In the genomic region with DNA sequence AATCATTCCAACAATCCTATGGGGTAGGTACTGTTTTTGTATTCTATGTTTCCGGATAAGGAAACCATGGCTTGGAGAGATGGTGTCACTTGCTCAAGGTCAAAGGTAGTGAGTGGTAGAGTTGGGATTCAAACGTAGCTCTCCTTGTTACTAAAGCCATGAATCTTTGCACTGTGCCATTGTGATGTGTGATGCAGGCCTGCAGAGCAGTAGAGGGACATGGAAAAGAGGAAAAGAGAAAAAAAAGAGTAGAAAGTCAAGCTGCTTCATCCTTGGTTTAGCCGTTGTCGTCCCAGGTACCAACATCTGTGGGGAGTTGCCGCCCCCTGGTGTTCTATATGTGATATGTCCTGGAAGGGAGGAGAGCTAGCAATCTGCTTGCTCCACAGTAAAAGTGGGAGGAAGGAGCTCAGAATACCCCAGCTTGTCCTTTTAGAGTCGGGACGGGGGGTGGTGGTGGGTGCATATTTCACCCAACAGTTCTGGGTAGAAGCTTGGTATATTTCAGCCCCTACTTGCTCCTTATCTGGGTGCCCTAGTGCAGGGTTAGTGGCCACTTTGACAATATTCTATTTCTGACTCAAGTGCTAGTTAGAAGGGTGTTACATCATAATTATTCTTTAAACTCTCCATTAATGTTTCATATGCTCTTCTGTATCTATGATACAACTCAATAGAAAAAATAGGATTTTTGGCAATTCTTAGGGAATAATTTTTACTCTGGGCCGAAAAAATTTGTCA, we compare ENCODE assay signal across 1 cellular context.
TF ChIP-seq lines count a peak whose summit lies in the region.

No MANE protein-coding gene starts in this region.

TF ChIP-seq in HepG2, 621 proteins besides CTCF, POLR2A, EP300 and RAD21 (continued from another document and continues in another):
- TF ChIP-seq, protein P1, sequence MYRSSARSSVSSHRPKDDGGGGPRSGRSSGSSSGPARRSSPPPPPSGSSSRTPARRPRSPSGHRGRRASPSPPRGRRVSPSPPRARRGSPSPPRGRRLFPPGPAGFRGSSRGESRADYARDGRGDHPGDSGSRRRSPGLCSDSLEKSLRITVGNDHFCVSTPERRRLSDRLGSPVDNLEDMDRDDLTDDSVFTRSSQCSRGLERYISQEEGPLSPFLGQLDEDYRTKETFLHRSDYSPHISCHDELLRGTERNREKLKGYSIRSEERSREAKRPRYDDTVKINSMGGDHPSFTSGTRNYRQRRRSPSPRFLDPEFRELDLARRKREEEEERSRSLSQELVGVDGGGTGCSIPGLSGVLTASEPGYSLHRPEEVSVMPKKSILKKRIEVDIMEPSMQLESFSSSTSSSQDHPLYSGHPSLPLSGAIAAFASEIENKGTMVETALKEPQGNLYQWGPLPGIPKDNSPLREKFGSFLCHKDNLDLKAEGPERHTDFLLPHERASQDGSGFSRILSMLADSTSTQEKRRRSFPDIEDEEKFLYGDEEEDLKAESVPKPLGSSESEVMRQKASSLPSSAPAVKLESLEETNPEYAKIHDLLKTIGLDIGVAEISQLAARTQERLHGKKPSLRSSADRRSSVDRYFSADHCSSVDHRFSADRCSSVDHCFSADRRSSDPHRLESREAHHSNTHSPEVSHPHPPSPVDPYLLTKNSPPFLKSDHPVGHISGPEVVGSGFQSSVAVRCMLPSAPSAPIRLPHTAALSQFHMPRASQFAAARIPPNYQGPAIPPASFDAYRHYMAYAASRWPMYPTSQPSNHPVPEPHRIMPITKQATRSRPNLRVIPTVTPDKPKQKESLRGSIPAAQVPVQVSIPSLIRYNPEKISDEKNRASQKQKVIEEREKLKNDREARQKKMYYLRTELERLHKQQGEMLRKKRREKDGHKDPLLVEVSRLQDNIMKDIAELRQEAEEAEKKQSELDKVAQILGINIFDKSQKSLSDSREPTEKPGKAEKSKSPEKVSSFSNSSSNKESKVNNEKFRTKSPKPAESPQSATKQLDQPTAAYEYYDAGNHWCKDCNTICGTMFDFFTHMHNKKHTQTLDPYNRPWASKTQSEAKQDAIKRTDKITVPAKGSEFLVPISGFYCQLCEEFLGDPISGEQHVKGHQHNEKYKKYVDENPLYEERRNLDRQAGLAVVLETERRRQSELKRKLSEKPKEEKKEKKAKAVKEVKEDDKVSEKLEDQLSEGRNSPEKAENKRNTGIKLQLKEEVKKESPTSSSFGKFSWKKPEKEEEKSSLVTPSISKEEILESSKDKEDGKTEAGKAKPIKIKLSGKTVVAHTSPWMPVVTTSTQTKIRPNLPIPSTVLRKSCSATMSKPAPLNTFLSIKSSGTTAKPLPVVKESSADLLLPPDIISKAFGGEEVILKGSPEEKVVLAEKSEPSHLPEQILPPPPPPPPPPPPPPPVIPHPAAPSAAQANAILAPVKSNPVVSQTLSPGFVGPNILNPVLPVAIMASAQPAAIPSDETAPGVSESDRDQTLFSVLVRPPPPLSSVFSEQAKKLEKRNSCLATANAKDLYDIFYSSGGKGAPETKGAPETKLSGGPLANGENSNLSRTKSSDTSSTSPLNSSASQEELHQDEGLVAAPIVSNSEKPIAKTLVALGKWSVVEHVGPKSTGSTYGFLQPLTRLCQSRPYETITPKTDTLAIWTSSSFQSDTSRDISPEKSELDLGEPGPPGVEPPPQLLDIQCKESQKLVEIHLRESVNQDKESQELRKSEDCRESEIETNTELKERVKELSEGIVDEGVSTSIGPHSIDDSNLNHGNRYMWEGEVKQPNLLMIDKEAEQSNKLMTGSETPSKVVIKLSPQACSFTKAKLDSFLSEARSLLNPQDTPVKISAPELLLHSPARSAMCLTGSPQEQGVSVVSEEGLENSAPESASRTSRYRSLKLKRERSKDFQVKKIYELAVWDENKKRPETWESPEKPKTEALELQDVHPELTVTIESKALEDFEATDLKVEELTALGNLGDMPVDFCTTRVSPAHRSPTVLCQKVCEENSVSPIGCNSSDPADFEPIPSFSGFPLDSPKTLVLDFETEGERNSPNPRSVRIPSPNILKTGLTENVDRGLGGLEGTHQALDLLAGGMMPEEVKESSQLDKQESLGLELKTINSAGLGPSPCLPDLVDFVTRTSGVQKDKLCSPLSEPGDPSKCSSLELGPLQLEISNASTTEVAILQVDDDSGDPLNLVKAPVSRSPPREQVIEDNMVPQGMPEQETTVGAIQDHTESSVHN (CRISPR knock-in tag; IDR thresholded peaks at IDR 0.05), result 0 out of 2 replicates have a peak, but pooled peaks have one; percentile 40
- TF ChIP-seq, protein P2, sequence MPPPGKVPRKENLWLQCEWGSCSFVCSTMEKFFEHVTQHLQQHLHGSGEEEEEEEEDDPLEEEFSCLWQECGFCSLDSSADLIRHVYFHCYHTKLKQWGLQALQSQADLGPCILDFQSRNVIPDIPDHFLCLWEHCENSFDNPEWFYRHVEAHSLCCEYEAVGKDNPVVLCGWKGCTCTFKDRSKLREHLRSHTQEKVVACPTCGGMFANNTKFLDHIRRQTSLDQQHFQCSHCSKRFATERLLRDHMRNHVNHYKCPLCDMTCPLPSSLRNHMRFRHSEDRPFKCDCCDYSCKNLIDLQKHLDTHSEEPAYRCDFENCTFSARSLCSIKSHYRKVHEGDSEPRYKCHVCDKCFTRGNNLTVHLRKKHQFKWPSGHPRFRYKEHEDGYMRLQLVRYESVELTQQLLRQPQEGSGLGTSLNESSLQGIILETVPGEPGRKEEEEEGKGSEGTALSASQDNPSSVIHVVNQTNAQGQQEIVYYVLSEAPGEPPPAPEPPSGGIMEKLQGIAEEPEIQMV (CRISPR knock-in tag; IDR thresholded peaks at IDR 0.05; ENCODE audit: low read depth), result 0 out of 2 replicates have a peak, but pooled peaks have one; percentile 43
- TF ChIP-seq, protein P3, sequence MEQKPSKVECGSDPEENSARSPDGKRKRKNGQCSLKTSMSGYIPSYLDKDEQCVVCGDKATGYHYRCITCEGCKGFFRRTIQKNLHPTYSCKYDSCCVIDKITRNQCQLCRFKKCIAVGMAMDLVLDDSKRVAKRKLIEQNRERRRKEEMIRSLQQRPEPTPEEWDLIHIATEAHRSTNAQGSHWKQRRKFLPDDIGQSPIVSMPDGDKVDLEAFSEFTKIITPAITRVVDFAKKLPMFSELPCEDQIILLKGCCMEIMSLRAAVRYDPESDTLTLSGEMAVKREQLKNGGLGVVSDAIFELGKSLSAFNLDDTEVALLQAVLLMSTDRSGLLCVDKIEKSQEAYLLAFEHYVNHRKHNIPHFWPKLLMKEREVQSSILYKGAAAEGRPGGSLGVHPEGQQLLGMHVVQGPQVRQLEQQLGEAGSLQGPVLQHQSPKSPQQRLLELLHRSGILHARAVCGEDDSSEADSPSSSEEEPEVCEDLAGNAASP (CRISPR knock-in tag; IDR thresholded peaks at IDR 0.05; ENCODE audit: borderline replicate concordance), result peak; percentile 27; the same call in 1 of the 2 replicates
- TF ChIP-seq, protein P4, sequence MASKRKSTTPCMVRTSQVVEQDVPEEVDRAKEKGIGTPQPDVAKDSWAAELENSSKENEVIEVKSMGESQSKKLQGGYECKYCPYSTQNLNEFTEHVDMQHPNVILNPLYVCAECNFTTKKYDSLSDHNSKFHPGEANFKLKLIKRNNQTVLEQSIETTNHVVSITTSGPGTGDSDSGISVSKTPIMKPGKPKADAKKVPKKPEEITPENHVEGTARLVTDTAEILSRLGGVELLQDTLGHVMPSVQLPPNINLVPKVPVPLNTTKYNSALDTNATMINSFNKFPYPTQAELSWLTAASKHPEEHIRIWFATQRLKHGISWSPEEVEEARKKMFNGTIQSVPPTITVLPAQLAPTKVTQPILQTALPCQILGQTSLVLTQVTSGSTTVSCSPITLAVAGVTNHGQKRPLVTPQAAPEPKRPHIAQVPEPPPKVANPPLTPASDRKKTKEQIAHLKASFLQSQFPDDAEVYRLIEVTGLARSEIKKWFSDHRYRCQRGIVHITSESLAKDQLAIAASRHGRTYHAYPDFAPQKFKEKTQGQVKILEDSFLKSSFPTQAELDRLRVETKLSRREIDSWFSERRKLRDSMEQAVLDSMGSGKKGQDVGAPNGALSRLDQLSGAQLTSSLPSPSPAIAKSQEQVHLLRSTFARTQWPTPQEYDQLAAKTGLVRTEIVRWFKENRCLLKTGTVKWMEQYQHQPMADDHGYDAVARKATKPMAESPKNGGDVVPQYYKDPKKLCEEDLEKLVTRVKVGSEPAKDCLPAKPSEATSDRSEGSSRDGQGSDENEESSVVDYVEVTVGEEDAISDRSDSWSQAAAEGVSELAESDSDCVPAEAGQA (IDR thresholded peaks at IDR 0.05; ENCODE audit: low read depth), result no peak
- TF ChIP-seq, protein P4 (CRISPR knock-in tag; IDR thresholded peaks at IDR 0.05; ENCODE audit: borderline replicate concordance), result no peak
- TF ChIP-seq MIXL1 (CRISPR knock-in tag; IDR thresholded peaks at IDR 0.05), result 0 out of 2 replicates have a peak, but pooled peaks have one; percentile 33
- no peak for TF ChIP-seq BORCS8-MEF2B (CRISPR knock-in tag; IDR thresholded peaks at IDR 0.05)
- TF ChIP-seq IRF2 (CRISPR knock-in tag; IDR thresholded peaks at IDR 0.05), result peak; percentile 74
- TF ChIP-seq TP53 (CRISPR knock-in tag; conservative IDR thresholded peaks at IDR 0.05), result no peak
- no peak for TF ChIP-seq EZH2 (conservative IDR thresholded peaks at IDR 0.05; ENCODE audit: low read depth, low read length)
- TF ChIP-seq NFKBIZ (CRISPR knock-in tag; IDR thresholded peaks at IDR 0.05), result 0 out of 2 replicates have a peak, but pooled peaks have one; percentile 33
- no peak for TF ChIP-seq ZBTB8A (CRISPR knock-in tag; IDR thresholded peaks at IDR 0.05; ENCODE audit: borderline replicate concordance, low read depth)
- 0 out of 2 replicates have a peak, but pooled peaks have one; percentile 26 for TF ChIP-seq KDM3A (CRISPR knock-in tag; IDR thresholded peaks at IDR 0.05; ENCODE audit: low read depth)
- no peak for TF ChIP-seq MTA1 (CRISPR knock-in tag; IDR thresholded peaks at IDR 0.05; ENCODE audit: borderline replicate concordance)
- TF ChIP-seq, protein P5, sequence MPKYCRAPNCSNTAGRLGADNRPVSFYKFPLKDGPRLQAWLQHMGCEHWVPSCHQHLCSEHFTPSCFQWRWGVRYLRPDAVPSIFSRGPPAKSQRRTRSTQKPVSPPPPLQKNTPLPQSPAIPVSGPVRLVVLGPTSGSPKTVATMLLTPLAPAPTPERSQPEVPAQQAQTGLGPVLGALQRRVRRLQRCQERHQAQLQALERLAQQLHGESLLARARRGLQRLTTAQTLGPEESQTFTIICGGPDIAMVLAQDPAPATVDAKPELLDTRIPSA (CRISPR knock-in tag; IDR thresholded peaks at IDR 0.05; ENCODE audit: borderline replicate concordance), result no peak
- TF ChIP-seq, protein P6, sequence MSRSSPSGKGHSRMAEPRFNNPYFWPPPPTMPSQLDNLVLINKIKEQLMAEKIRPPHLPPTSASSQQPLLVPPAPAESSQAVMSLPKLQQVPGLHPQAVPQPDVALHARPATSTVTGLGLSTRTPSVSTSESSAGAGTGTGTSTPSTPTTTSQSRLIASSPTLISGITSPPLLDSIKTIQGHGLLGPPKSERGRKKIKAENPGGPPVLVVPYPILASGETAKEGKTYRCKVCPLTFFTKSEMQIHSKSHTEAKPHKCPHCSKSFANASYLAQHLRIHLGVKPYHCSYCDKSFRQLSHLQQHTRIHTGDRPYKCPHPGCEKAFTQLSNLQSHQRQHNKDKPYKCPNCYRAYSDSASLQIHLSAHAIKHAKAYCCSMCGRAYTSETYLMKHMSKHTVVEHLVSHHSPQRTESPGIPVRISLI (CRISPR knock-in tag; IDR thresholded peaks at IDR 0.05; ENCODE audit: borderline replicate concordance), result peak; percentile 60; the same call in 1 of the 2 replicates
- no peak for TF ChIP-seq TBX2 (CRISPR knock-in tag; IDR thresholded peaks at IDR 0.05; ENCODE audit: borderline replicate concordance)
- no peak for TF ChIP-seq RBAK (CRISPR knock-in tag; IDR thresholded peaks at IDR 0.05)
- TF ChIP-seq ZNF547 (CRISPR knock-in tag; IDR thresholded peaks at IDR 0.05), result no peak
- TF ChIP-seq, protein P7, sequence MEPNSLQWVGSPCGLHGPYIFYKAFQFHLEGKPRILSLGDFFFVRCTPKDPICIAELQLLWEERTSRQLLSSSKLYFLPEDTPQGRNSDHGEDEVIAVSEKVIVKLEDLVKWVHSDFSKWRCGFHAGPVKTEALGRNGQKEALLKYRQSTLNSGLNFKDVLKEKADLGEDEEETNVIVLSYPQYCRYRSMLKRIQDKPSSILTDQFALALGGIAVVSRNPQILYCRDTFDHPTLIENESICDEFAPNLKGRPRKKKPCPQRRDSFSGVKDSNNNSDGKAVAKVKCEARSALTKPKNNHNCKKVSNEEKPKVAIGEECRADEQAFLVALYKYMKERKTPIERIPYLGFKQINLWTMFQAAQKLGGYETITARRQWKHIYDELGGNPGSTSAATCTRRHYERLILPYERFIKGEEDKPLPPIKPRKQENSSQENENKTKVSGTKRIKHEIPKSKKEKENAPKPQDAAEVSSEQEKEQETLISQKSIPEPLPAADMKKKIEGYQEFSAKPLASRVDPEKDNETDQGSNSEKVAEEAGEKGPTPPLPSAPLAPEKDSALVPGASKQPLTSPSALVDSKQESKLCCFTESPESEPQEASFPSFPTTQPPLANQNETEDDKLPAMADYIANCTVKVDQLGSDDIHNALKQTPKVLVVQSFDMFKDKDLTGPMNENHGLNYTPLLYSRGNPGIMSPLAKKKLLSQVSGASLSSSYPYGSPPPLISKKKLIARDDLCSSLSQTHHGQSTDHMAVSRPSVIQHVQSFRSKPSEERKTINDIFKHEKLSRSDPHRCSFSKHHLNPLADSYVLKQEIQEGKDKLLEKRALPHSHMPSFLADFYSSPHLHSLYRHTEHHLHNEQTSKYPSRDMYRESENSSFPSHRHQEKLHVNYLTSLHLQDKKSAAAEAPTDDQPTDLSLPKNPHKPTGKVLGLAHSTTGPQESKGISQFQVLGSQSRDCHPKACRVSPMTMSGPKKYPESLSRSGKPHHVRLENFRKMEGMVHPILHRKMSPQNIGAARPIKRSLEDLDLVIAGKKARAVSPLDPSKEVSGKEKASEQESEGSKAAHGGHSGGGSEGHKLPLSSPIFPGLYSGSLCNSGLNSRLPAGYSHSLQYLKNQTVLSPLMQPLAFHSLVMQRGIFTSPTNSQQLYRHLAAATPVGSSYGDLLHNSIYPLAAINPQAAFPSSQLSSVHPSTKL (CRISPR knock-in tag; IDR thresholded peaks at IDR 0.05), result 0 out of 2 replicates have a peak, but pooled peaks have one; percentile 18
- TF ChIP-seq ZNF121 (CRISPR knock-in tag; IDR thresholded peaks at IDR 0.05), result no peak
- TF ChIP-seq KLF16 (CRISPR knock-in tag; IDR thresholded peaks at IDR 0.05), result peak in 1 of 2 experiments; percentile 62; a peak in 2 of 4 replicates
- no peak for TF ChIP-seq CREB1 (IDR thresholded peaks at IDR 0.05)
- TF ChIP-seq CREB1 (CRISPR knock-in tag; IDR thresholded peaks at IDR 0.05), result peak; percentile 45; the same call in 1 of the 2 replicates
